In the genomic region with DNA sequence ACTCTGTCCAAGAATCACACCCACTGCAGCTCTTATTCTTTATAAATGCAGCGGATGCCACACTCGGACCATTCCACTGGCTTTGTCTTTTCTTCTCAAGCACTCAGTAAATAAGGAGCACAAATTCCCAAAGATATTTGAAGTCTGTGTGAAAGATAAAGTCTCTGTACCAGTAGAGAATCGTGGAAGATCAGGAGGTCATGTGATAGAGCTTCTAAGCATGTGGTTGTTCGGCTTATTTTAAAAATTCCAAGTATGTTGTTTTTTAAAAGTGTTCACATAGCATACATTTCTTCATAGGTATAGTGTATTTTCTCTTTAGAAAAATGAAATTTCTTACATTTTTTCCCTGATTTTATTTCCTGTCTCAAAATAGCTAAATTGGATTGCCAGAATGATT, we compare ENCODE assay signal across 17 cellular contexts.
"Had no signal": no experiment of that assay in that cellular context is flagged by ENCODE, and none has a peak within 500 bp of the region (broad histone marks: within the 10 kb centered on the region; RNA-seq: fewer than 3 reads in every experiment).

No MANE protein-coding gene starts in this region.

- FAIRE-seq: endometrium had no signal

- H3K9me3 ChIP-seq: breast epithelium, esophagus muscularis mucosa, heart left ventricle, psoas muscle, sigmoid colon, stomach had no signal

- ATAC-seq: left lobe of liver, psoas muscle had no signal

- H3K4me1 ChIP-seq: breast epithelium, esophagus muscularis mucosa, psoas muscle, sigmoid colon had no signal

- DNase-seq: activated CD4-positive, alpha-beta T cell treated with anti-CD3 and anti-CD28 coated beads, Interleukin-2, amount 50 U/mL, for 1 hour; activated CD4-positive, CD25-positive, alpha-beta regulatory T cell; activated naive CD4-positive, alpha-beta T cell treated with anti-CD3 and anti-CD28 coated beads, Interleukin-2, amount 50 U/mL, for 16 hours; amygdala; foreskin melanocyte; heart left ventricle; islet precursor cell; occipital lobe; psoas muscle; sigmoid colon; stimulated activated CD4-positive, alpha-beta T cell treated with anti-CD3 and anti-CD28 coated beads, Interleukin-15, amount 100 ng/mL, for 24 hours; stimulated activated CD4-positive, alpha-beta T cell treated with anti-CD3 and anti-CD28 coated beads, Interleukin-4, amount 100 ng/mL, for 4 hours; stomach had no signal

- H3K36me3 ChIP-seq: breast epithelium had no signal

- H3K27me3 ChIP-seq: breast epithelium, esophagus muscularis mucosa, heart left ventricle, sigmoid colon, stomach had no signal

- H3K4me3 ChIP-seq: breast epithelium, esophagus muscularis mucosa, heart left ventricle, psoas muscle, sigmoid colon, stomach had no signal

- H3K27ac ChIP-seq: breast epithelium, esophagus muscularis mucosa, heart left ventricle, psoas muscle, sigmoid colon, stomach had no signal
